2 cellular contexts compared by ENCODE assay signal in the genomic region with DNA sequence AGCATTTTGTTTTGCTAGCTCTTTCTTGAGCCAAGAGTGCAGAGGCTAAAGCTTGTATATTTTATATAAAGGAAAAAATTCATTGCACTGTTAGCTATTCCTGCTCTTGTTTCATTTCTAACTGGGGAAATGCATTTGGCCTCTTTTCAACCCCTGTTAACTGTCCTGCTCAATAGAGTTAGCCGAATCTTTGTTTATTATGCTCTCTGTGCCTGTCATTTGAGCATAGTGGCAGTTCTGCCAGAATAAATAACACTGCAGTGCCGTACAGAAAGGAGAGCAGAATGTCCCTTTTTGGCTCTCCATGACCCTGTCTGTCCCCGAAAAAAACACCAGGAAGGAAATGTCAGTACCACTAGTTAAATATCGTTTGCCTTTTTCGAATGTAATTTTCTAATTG.
TF ChIP-seq lines count a peak whose summit lies in the region.

No MANE protein-coding gene starts in this region.

TF ChIP-seq in IMR-90, 13 proteins besides CTCF, POLR2A, EP300 and RAD21:
- TF ChIP-seq MAFK (IDR thresholded peaks at IDR 0.05; ENCODE audit: low read depth, low read length) (no peak), CEBPB (IDR thresholded peaks at IDR 0.05; ENCODE audit: low read depth, low read length) (no peak), MAZ (IDR thresholded peaks at IDR 0.05; ENCODE audit: borderline replicate concordance, low read depth, low read length) (no peak), RCOR1 (IDR thresholded peaks at IDR 0.05; ENCODE audit: insufficient replicate concordance, low read length) (no peak), RFX5 (IDR thresholded peaks at IDR 0.05; ENCODE audit: low read depth, low read length) (no peak), MXI1 (IDR thresholded peaks at IDR 0.05; ENCODE audit: borderline replicate concordance, low read depth, low read length) (no peak), SMC3 (IDR thresholded peaks at IDR 0.05; ENCODE audit: low read depth, low read length) (no peak), CHD1 (IDR thresholded peaks at IDR 0.05; ENCODE audit: low read depth, low read length) (no peak), FOS (IDR thresholded peaks at IDR 0.05; ENCODE audit: low read depth, low read length) (no peak), NFE2L2 (IDR thresholded peaks at IDR 0.05; ENCODE audit: low read depth, low read length) (no peak), BHLHE40 (IDR thresholded peaks at IDR 0.05; ENCODE audit: low read depth, low read length) (no peak)
- TF ChIP-seq, protein P1, sequence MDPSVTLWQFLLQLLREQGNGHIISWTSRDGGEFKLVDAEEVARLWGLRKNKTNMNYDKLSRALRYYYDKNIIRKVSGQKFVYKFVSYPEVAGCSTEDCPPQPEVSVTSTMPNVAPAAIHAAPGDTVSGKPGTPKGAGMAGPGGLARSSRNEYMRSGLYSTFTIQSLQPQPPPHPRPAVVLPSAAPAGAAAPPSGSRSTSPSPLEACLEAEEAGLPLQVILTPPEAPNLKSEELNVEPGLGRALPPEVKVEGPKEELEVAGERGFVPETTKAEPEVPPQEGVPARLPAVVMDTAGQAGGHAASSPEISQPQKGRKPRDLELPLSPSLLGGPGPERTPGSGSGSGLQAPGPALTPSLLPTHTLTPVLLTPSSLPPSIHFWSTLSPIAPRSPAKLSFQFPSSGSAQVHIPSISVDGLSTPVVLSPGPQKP (IDR thresholded peaks at IDR 0.05; ENCODE audit: borderline replicate concordance, low read depth, low read length) = no peak
- TF ChIP-seq, protein P2, sequence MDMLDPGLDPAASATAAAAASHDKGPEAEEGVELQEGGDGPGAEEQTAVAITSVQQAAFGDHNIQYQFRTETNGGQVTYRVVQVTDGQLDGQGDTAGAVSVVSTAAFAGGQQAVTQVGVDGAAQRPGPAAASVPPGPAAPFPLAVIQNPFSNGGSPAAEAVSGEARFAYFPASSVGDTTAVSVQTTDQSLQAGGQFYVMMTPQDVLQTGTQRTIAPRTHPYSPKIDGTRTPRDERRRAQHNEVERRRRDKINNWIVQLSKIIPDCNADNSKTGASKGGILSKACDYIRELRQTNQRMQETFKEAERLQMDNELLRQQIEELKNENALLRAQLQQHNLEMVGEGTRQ (IDR thresholded peaks at IDR 0.05; ENCODE audit: low read depth, low read length) = no peak

TF ChIP-seq in H1, 55 proteins besides CTCF, POLR2A, EP300 and RAD21:
- TF ChIP-seq NANOG (IDR thresholded peaks at IDR 0.05; ENCODE audit: insufficient read depth, low read depth, low read length, poor library complexity, severe bottlenecking) (no peak), TBP (IDR thresholded peaks at IDR 0.05; ENCODE audit: low read depth, low read length) (no peak), BRCA1 (IDR thresholded peaks at IDR 0.05; ENCODE audit: low read depth, low read length) (no peak), SUZ12 (IDR thresholded peaks at IDR 0.05; ENCODE audit: low read length) (no peak), SP2 (IDR thresholded peaks at IDR 0.05; ENCODE audit: low read length) (no peak), CREB1 (IDR thresholded peaks at IDR 0.05) (no peak), KDM5A (IDR thresholded peaks at IDR 0.05; ENCODE audit: low read length) (no peak), POU5F1 (IDR thresholded peaks at IDR 0.05; ENCODE audit: low read depth, low read length) (no peak), SIRT6 (IDR thresholded peaks at IDR 0.05; ENCODE audit: low read length) (no peak), KDM4A (IDR thresholded peaks at IDR 0.05; ENCODE audit: low read depth, low read length, severe bottlenecking) (no peak), MAFK (IDR thresholded peaks at IDR 0.05; ENCODE audit: low read depth, low read length) (no peak), KDM1A (IDR thresholded peaks at IDR 0.05; ENCODE audit: borderline replicate concordance, low read length) (no peak), GABPA (IDR thresholded peaks at IDR 0.05; ENCODE audit: borderline replicate concordance, insufficient read depth, low read length) (no peak), SIX5 (IDR thresholded peaks at IDR 0.05; ENCODE audit: low read depth, low read length) (no peak), SRF (IDR thresholded peaks at IDR 0.05; ENCODE audit: low read depth, low read length) (no peak), TAF7 (optimal IDR thresholded peaks at IDR 0.05; ENCODE audit: borderline replicate concordance, low read depth, low read length) (no peak), TEAD4 (IDR thresholded peaks at IDR 0.05; ENCODE audit: low read depth, low read length) (no peak), CHD2 (IDR thresholded peaks at IDR 0.05; ENCODE audit: low read length) (no peak)
- TF ChIP-seq, protein P3, sequence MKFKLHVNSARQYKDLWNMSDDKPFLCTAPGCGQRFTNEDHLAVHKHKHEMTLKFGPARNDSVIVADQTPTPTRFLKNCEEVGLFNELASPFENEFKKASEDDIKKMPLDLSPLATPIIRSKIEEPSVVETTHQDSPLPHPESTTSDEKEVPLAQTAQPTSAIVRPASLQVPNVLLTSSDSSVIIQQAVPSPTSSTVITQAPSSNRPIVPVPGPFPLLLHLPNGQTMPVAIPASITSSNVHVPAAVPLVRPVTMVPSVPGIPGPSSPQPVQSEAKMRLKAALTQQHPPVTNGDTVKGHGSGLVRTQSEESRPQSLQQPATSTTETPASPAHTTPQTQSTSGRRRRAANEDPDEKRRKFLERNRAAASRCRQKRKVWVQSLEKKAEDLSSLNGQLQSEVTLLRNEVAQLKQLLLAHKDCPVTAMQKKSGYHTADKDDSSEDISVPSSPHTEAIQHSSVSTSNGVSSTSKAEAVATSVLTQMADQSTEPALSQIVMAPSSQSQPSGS (IDR thresholded peaks at IDR 0.05; ENCODE audit: low read length) = no peak
- TF ChIP-seq, protein P4, sequence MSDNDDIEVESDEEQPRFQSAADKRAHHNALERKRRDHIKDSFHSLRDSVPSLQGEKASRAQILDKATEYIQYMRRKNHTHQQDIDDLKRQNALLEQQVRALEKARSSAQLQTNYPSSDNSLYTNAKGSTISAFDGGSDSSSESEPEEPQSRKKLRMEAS (IDR thresholded peaks at IDR 0.05) = no peak
TF ChIP-seq in H1: peak in this region for 0.
